Comparison of ENCODE assay signal across 8 cellular contexts in the genomic region with DNA sequence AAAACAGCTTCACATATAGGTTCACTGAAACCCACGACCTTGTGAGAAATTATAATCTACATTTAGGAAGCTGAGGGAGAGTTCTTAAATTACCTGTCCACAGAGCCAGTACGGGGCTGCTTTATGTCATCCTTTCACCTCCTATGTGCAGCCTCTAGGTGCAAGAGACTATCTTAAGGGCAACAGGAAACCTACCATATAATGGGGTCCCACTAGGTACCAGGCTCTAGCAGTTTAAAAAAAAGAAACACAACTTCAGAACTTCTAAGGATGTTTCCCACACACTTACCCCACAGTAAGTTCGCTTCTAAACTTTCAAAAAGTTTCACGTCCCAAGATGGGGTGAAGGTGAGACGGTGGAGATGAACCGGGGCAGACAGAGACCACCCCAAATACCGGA. TPM values are rescaled to one million over a fixed set of nuclear protein-coding genes. Genes with fewer than 3 reads are reported as not detected.
A peak's percentile ranks its signal among the peaks of the same experiment; 100 is the strongest.
DNase-seq lines count a peak whose midpoint lies in the region; ATAC-seq and TF ChIP-seq lines count a peak whose summit lies in the region.

No MANE protein-coding gene starts in this region.

- H3K27ac ChIP-seq in effector memory CD4-positive, alpha-beta T cell (ENCODE audit: insufficient read depth, low read length, poor library complexity, severe bottlenecking) = no peak overlapping the region

- H3K4me3 ChIP-seq in effector memory CD4-positive, alpha-beta T cell (ENCODE audit: insufficient read depth, low read depth, low read length, poor library complexity, severe bottlenecking) = peak overlapping the region; percentile 18

- DNase-seq in activated CD4-positive, alpha-beta T cell treated with anti-CD3 and anti-CD28 coated beads, Interleukin-2, amount 10 ng/mL, durations not matched to agents 24 days and 14 days = no peak
- no peak for DNase-seq in activated CD4-positive, alpha-beta T cell treated with anti-CD3 and anti-CD28 coated beads for 48 hours
- DNase-seq in effector memory CD4-positive, alpha-beta T cell = no peak
- DNase-seq in neural crest cell (ENCODE audit: low read depth, low spot score) = no peak
- DNase-seq in left lobe of liver (ENCODE audit: low spot score) = no peak
- no peak for DNase-seq in NCI-H2171 (lab: John Stamatoyannopoulos, UW)
- no peak for DNase-seq in head of caudate nucleus

- no peaks in the 10 kb centered on the region for H3K36me3 Mint-ChIP-seq in activated CD4-positive, alpha-beta T cell treated with anti-CD3 and anti-CD28 coated beads, Interleukin-2, amount 10 ng/mL, durations not matched to agents 24 days and 14 days (ENCODE audit: low read depth)
- H3K36me3 Mint-ChIP-seq in neural crest cell (ENCODE audit: low read depth) = peaks cover 4% of the 10 kb centered on the region

- H3K27ac Mint-ChIP-seq in activated CD4-positive, alpha-beta T cell treated with anti-CD3 and anti-CD28 coated beads, Interleukin-2, amount 10 ng/mL, durations not matched to agents 24 days and 14 days = no peak overlapping the region
- no peak overlapping the region for H3K27ac Mint-ChIP-seq in neural crest cell (ENCODE audit: unreplicated experiment)

- H3K4me1 ChIP-seq in effector memory CD4-positive, alpha-beta T cell (ENCODE audit: control insufficient read depth, insufficient read depth, low read length, poor library complexity, severe bottlenecking) = no peaks in the 10 kb centered on the region

- peak; percentile 17 for ATAC-seq in HG03520 (IDR thresholded peaks at IDR 0.05; ENCODE audit: unreplicated experiment)
- no peak for ATAC-seq in left lobe of liver

- peaks cover 7% of the 10 kb centered on the region for H3K27me3 ChIP-seq in effector memory CD4-positive, alpha-beta T cell (replicated peaks; ENCODE audit: control insufficient read depth, insufficient read depth, low read length, poor library complexity, severe bottlenecking)

- H3K4me3 Mint-ChIP-seq in activated CD4-positive, alpha-beta T cell treated with anti-CD3 and anti-CD28 coated beads, Interleukin-2, amount 10 ng/mL, durations not matched to agents 24 days and 14 days = peak overlapping the region; percentile 61
- peak overlapping the region; percentile 89 for H3K4me3 Mint-ChIP-seq in neural crest cell

- intact Hi-C loops in activated CD4-positive, alpha-beta T cell treated with anti-CD3 and anti-CD28 coated beads, Interleukin-2, amount 10 ng/mL, durations not matched to agents 24 days and 14 days (cut with micrococcal nuclease) = no loop called here
- intact Hi-C loops in head of caudate nucleus (cut with DNase I) = no loop called here

- H3K27me3 Mint-ChIP-seq in activated CD4-positive, alpha-beta T cell treated with anti-CD3 and anti-CD28 coated beads, Interleukin-2, amount 10 ng/mL, durations not matched to agents 24 days and 14 days = peaks cover 71% of the 10 kb centered on the region
- H3K27me3 Mint-ChIP-seq in neural crest cell (ENCODE audit: low read depth) = peaks cover 15% of the 10 kb centered on the region

- no peak for TF ChIP-seq CTCF in neural crest cell (conservative IDR thresholded peaks at IDR 0.05)

- H3K9me3 ChIP-seq in effector memory CD4-positive, alpha-beta T cell (ENCODE audit: control insufficient read depth, low read length) = no peaks in the 10 kb centered on the region

- no peaks in the 10 kb centered on the region for H3K36me3 ChIP-seq in effector memory CD4-positive, alpha-beta T cell (ENCODE audit: control insufficient read depth, insufficient read depth, low read length)

- peaks cover 2% of the 10 kb centered on the region for H3K4me1 Mint-ChIP-seq in activated CD4-positive, alpha-beta T cell treated with anti-CD3 and anti-CD28 coated beads, Interleukin-2, amount 10 ng/mL, durations not matched to agents 24 days and 14 days
- peaks cover 17% of the 10 kb centered on the region for H3K4me1 Mint-ChIP-seq in neural crest cell

- no peaks in the 10 kb centered on the region for H3K9me3 Mint-ChIP-seq in activated CD4-positive, alpha-beta T cell treated with anti-CD3 and anti-CD28 coated beads, Interleukin-2, amount 10 ng/mL, durations not matched to agents 24 days and 14 days
- no peaks in the 10 kb centered on the region for H3K9me3 Mint-ChIP-seq in neural crest cell

RNA-seq across cellular contexts. Expression of a gene that starts 0.6 kb away (rescaled TPM):
- 0.57 and 0.63 TPM in 2 replicates for total RNA-seq in activated CD4-positive, alpha-beta T cell treated with anti-CD3 and anti-CD28 coated beads, Interleukin-2, amount 10 ng/mL, durations not matched to agents 24 days and 14 days
- total RNA-seq in neural crest cell = 17.3 and 24.2 TPM in 2 replicates
- 0.40 TPM for total RNA-seq in left lobe of liver

Comparison
In these comparisons a context has a peak if more than half of its experiments do, and no peak if none do; other contexts are left out.
1. RNA of a gene that starts 0.6 kb away (total RNA-seq): 17.3 to 24.2 TPM in neural crest cell; 0.57 to 0.63 TPM in activated CD4-positive, alpha-beta T cell treated with anti-CD3 and anti-CD28 coated beads, Interleukin-2, amount 10 ng/mL, durations not matched to agents 24 days and 14 days and 0.40 TPM in left lobe of liver (single experiment); every median in the first group is over 10 times any median in the second.